ENCODE assay signal across 25 cellular contexts in genomic region chr4:175916636-175917351, GRCh38.
"Had no signal": no experiment of that assay in that cellular context is flagged by ENCODE, and none has a peak within 500 bp of the region (broad histone marks: within the 10 kb centered on the region; RNA-seq: fewer than 3 reads in every experiment).

No MANE protein-coding gene starts in this region.

- DNase-seq: activated CD4-positive, alpha-beta T cell treated with anti-CD3 and anti-CD28 coated beads for 1 hour; activated CD4-positive, alpha-beta T cell treated with anti-CD3 and anti-CD28 coated beads, Interleukin-2, amount 10 ng/mL, durations not matched to agents 7 days and 5 days; activated CD8-positive, alpha-beta memory T cell treated with anti-CD3 and anti-CD28 coated beads, Interleukin-2, amount 10 ng/mL, durations not matched to agents 7 days and 5 days; activated CD8-positive, alpha-beta T cell treated with anti-CD3 and anti-CD28 coated beads, Interleukin-2, amount 10 ng/mL, durations not matched to agents 7 days and 5 days; activated T-cell treated with anti-CD3 and anti-CD28 coated beads, Interleukin-2, amount 50 U/mL, for 48 hours; dermis blood vessel endothelial cell; effector CD8-positive, alpha-beta T cell; head of caudate nucleus; hippocampal formation; immature natural killer cell; kidney; left ventricle myocardium inferior; mucosa of descending colon; sigmoid colon; small intestine; stimulated activated CD4-positive, alpha-beta T cell treated with anti-CD3 and anti-CD28 coated beads, Interleukin-1b, Interleukin-23, amount 100 ng/mL, for 48 hours; stimulated activated CD4-positive, alpha-beta T cell treated with anti-CD3 and anti-CD28 coated beads, Interleukin-4, amount 100 ng/mL, for 4 hours; stimulated activated naive B cell treated with anti-CD40 and anti-IgM and Interleukin-4, amounts not matched to agents 10 μg/mL and 1 μg/mL and 100 μg/mL, for 72 hours; stomach; T-helper 17 cell; T1000; upper lobe of left lung had no signal

- H3K27me3 ChIP-seq: sigmoid colon, stomach, thyroid gland, upper lobe of left lung, vagina had no signal

- H3K4me1 ChIP-seq: left ventricle myocardium inferior, stomach, thyroid gland, upper lobe of left lung, vagina had no signal

- H3K36me3 ChIP-seq: left ventricle myocardium inferior, sigmoid colon, stomach, thyroid gland, upper lobe of left lung, vagina had no signal

- H3K4me3 ChIP-seq: left ventricle myocardium inferior, mucosa of descending colon, sigmoid colon, stomach, thyroid gland, upper lobe of left lung, vagina had no signal

- H3K9me3 ChIP-seq: left ventricle myocardium inferior, mucosa of descending colon, sigmoid colon, stomach, thyroid gland, upper lobe of left lung, vagina had no signal

- ATAC-seq: activated CD8-positive, alpha-beta memory T cell treated with anti-CD3 and anti-CD28 coated beads, Interleukin-2, amount 10 ng/mL, durations not matched to agents 7 days and 5 days; activated CD8-positive, alpha-beta T cell treated with anti-CD3 and anti-CD28 coated beads, Interleukin-2, amount 10 ng/mL, durations not matched to agents 7 days and 5 days; activated naive CD4-positive, alpha-beta T cell treated with anti-CD3 and anti-CD28 coated beads, Interleukin-2, amount 50 U/mL, for 72 hours; mucosa of descending colon; stimulated activated naive B cell treated with anti-CD40 and anti-IgM and Interleukin-4, amounts not matched to agents 10 μg/mL and 1 μg/mL and 100 μg/mL, for 72 hours; T-helper 17 cell had no signal

- H3K27ac ChIP-seq: left ventricle myocardium inferior, sigmoid colon, stomach, thyroid gland, upper lobe of left lung, vagina had no signal
